Comparison of ENCODE assay signal across 17 cellular contexts in the genomic region with DNA sequence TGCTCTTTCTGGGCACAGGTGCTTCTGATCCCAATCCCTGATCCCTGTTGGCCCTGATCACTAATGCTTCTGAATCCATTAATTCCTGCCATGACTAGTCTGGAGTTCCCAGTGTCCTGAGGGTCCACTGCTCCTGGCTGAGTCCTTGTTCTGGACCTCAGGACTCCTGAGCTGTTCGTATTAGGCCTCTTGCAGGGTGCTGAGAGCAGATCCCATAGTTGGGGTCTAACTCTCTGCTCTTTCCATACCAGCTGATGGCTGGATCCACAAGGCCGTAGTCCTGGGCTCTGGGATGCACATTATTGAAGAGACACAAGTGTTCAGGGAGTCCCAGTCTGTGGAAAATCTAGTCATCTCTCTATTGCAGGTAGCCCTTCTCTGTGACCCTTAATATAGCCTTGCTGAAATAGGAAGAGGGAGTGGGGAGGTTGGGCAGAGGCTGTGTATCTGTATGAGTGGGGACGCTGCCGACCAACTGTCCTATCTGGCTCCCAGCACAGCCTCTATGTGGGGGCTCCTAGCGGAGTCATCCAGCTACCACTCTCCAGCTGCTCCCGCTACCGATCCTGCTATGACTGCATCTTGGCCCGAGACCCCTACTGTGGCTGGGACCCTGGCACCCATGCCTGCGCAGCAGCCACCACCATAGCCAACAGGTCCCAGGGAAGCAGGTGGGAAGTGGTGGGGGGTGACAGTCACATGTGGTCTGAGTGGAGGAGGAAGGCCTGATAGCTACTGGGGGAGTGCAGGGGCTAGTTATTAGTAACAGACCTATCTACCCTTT. TPM values are rescaled to one million over a fixed set of nuclear protein-coding genes. Genes with fewer than 3 reads are reported as not detected.
DNase-seq lines count a peak whose midpoint lies in the region; ATAC-seq and TF ChIP-seq lines count a peak whose summit lies in the region.
"Had no signal": no experiment of that assay in that cellular context is flagged by ENCODE, and none has a peak within 500 bp of the region (broad histone marks: within the 10 kb centered on the region; RNA-seq: fewer than 3 reads in every experiment).

No MANE protein-coding gene starts in this region.

- H4K5ac ChIP-seq in IMR-90 (ENCODE audit: low read depth, low read length): no peak overlapping the region

- no peak overlapping the region for H3K23ac ChIP-seq in IMR-90 (ENCODE audit: low read depth, low read length)

- no peak overlapping the region for H3K14ac ChIP-seq in IMR-90 (replicated peaks; ENCODE audit: low read depth, low read length)

- H2BK20ac ChIP-seq in IMR-90 (ENCODE audit: low read depth, low read length): no peak overlapping the region

- H3K36me3 Mint-ChIP-seq in CD14-positive monocyte (peaks cover 38 to 39% of the 10 kb centered on the region in 2 donors), GM23338 (ENCODE audit: low read depth) (peaks cover 3% of the 10 kb centered on the region; the same call in 1 of the 3 replicates)

- intact Hi-C loops in CD14-positive monocyte (cut with micrococcal nuclease): loop anchor here in 1 of 2 donors (10.0 kb wide), 1 partner anchor 66 kb away; the partner anchor contains the start of gene SLF2
- intact Hi-C loops in IMR-90 (cut with micrococcal nuclease): no loop called here
- intact Hi-C loops in sigmoid colon (cut with DNase I): no loop called here

- H3K4me2 ChIP-seq in IMR-90 (ENCODE audit: low read depth, low read length) (no peak overlapping the region), GM23338 (no peak overlapping the region)

- no peak overlapping the region for H3K18ac ChIP-seq in IMR-90 (ENCODE audit: low read depth, low read length)

- H2AFZ ChIP-seq in IMR-90 (replicated peaks; ENCODE audit: low read length, poor library complexity) (peak overlapping the region; percentile 33), GM23338 (no peak overlapping the region)

- H3K56ac ChIP-seq in IMR-90 (ENCODE audit: extremely low read depth, insufficient read depth, low read length): no peak overlapping the region

- H2BK120ac ChIP-seq in IMR-90 (ENCODE audit: low read depth, low read length): no peak overlapping the region

- H3K4ac ChIP-seq in IMR-90 (ENCODE audit: low read depth, low read length): no peak overlapping the region

- in situ Hi-C loops in IMR-90 (cut with MboI; ENCODE audit: low sequenced_read_pairs): no loop called here
- in situ Hi-C loops in KBM-7 (cut with MboI; ENCODE audit: low pct_unique_long_range_greater_than_20kb, low sequenced_read_pairs): no loop called here

- H3K36me3 ChIP-seq in IMR-90 (ENCODE audit: control insufficient read depth, insufficient read depth, low read length) (peaks cover 33% of the 10 kb centered on the region), sigmoid colon (peaks cover 5 to 49% (median 8%) of the 10 kb centered on the region in 4 donors), GM23338 (ENCODE audit: insufficient read depth) (no peaks in the 10 kb centered on the region)

- H3K27me3 ChIP-seq in IMR-90 (ENCODE audit: control insufficient read depth, insufficient read depth, low read length) (no peaks in the 10 kb centered on the region), sigmoid colon (no peaks in the 10 kb centered on the region), GM23338 (ENCODE audit: insufficient read depth) (no peaks in the 10 kb centered on the region)
- H3K27me3 ChIP-seq: BE2C had no signal

- 29% methylated on average over 1 of the region's 9 CpGs; no CpG with 5 or more reads in 1 of the 2 experiments for WGBS in IMR-90 (ENCODE audit: extremely low coverage in 2 of 2, insufficient read length in 1 of 2), 2 experiments
- WGBS in sigmoid colon, 2 donors: 94 to 96% methylated on average over 9 of the region's 9 CpGs

- peaks cover 6 to 14% of the 10 kb centered on the region in 2 experiments; a peak in 3 of 4 replicates for H3K79me1 ChIP-seq in IMR-90 (ENCODE audit: low read depth in 1 of 2, low read length in 2 of 2)

- BruUV-seq in IMR-90 (replicated peaks; lab: Mats Ljungman, UMichigan): no TSS peak

- H2AK9ac ChIP-seq in IMR-90 (replicated peaks; ENCODE audit: low read depth, low read length, poor library complexity): no peak overlapping the region

- no peak for TF ChIP-seq POLR2A in IMR-90 (IDR thresholded peaks at IDR 0.05; ENCODE audit: low read depth, low read length)
- TF ChIP-seq POLR2A in sigmoid colon (IDR thresholded peaks at IDR 0.05): no peak

- no peak overlapping the region for H3K27ac Mint-ChIP-seq in CD14-positive monocyte
- no peak overlapping the region for H3K27ac Mint-ChIP-seq in GM23338
- H3K27ac Mint-ChIP-seq: CD8-positive, alpha-beta T cell had no signal

- H2BK5ac ChIP-seq in IMR-90 (ENCODE audit: low read depth, low read length, poor library complexity, severe bottlenecking): no peak overlapping the region

- H2BK15ac ChIP-seq in IMR-90 (ENCODE audit: low read depth, low read length): no peak overlapping the region

- no peak overlapping the region for H3K4me3 ChIP-seq in IMR-90 (ENCODE audit: insufficient read depth, low read depth, low read length)
- H3K4me3 ChIP-seq in sigmoid colon: no peak overlapping the region
- H3K4me3 ChIP-seq in GM23338: no peak overlapping the region

- H3K27me3 Mint-ChIP-seq in CD14-positive monocyte (ENCODE audit: low read depth in 3 of 3): peaks cover 0 to 2% (median 0%) of the 10 kb centered on the region in 3 donors
- peaks cover 7% of the 10 kb centered on the region for H3K27me3 Mint-ChIP-seq in GM23338 (ENCODE audit: insufficient read depth, low read depth, poor library complexity)

- no peak overlapping the region for H4K8ac ChIP-seq in IMR-90 (ENCODE audit: low read depth in 2 of 2, low read length in 2 of 2)

- H3K9me3 ChIP-seq in IMR-90 (ENCODE audit: control insufficient read depth, insufficient read depth, low read length) (no peaks in the 10 kb centered on the region), sigmoid colon (no peaks in the 10 kb centered on the region)
- H3K9me3 ChIP-seq: BE2C had no signal

- no peaks in the 10 kb centered on the region for H3K4me1 Mint-ChIP-seq in CD14-positive monocyte
- H3K4me1 Mint-ChIP-seq in GM23338: peaks cover 6% of the 10 kb centered on the region; the same call in 2 of the 3 replicates

- no peak for ATAC-seq in IMR-90 (ENCODE audit: low read depth)
- no peak for ATAC-seq in GM23338
- ATAC-seq: CD8-positive, alpha-beta T cell had no signal

- no peaks in the 10 kb centered on the region; the same call in none of the 2 replicates for H4K20me1 ChIP-seq in IMR-90 (ENCODE audit: insufficient read depth, low read length)
- peaks cover 6% of the 10 kb centered on the region; the same call in 1 of the 2 replicates for H4K20me1 ChIP-seq in GM23338 (replicated peaks; ENCODE audit: insufficient read depth)

- H3K9ac ChIP-seq in IMR-90 (ENCODE audit: low read depth, low read length): no peak overlapping the region

- dilution Hi-C loops in IMR-90 (cut with HindIII; ENCODE audit: low sequenced_read_pairs, unreplicated experiment): no loop called here

- no peak for TF ChIP-seq RAD21 in IMR-90 (IDR thresholded peaks at IDR 0.05; ENCODE audit: low read length)

- no peak overlapping the region for H2AK5ac ChIP-seq in IMR-90 (ENCODE audit: low read depth, low read length)

- TF ChIP-seq CTCF in CD14-positive monocyte (IDR thresholded peaks at IDR 0.05) (no peak), IMR-90 (conservative IDR thresholded peaks at IDR 0.05; ENCODE audit: low read depth, low read length) (no peak), sigmoid colon (IDR thresholded peaks at IDR 0.05) (no peak), GM23338 (conservative IDR thresholded peaks at IDR 0.05; ENCODE audit: low read depth in 2 of 2) (no peak), GM20000 (IDR thresholded peaks at IDR 0.05; ENCODE audit: extremely low read depth, missing control alignments) (no peak)

- peaks cover 8% of the 10 kb centered on the region for H3K9me1 ChIP-seq in IMR-90 (ENCODE audit: insufficient read depth, low read length)

- H3K4me3 Mint-ChIP-seq in CD14-positive monocyte: no peak overlapping the region
- no peak overlapping the region for H3K4me3 Mint-ChIP-seq in GM23338
- H3K4me3 Mint-ChIP-seq: CD8-positive, alpha-beta T cell had no signal

- no peak overlapping the region for H4K91ac ChIP-seq in IMR-90 (ENCODE audit: insufficient read depth, low read depth, low read length)

- CTCF ChIA-PET in IMR-90 (lab: Yijun Ruan, JAX): no interaction called here

- no peak for TF ChIP-seq EP300 in sigmoid colon (IDR thresholded peaks at IDR 0.05)

- DNase-seq in CD14-positive monocyte (ENCODE audit: low spot score) (peak; percentile 18), IMR-90 (no peak), islet precursor cell (peak; percentile 38), sigmoid colon (peak; percentile 46), GM23338 (ENCODE audit: low spot score) (no peak), GM20000 (ENCODE audit: low spot score) (no peak), KBM-7 (no peak)
- DNase-seq: BE2C; CD8-positive, alpha-beta T cell; DMS79 treated with DMSO at 0.1 percent for 48 hours; GOT3; MM.1S; NCI-H1417; NCI-H1930; NCI-H2171; NCI-H510A; SHP77 had no signal

- peaks cover 0 to 1% (median 0%) of the 10 kb centered on the region in 7 donors for H3K9me3 Mint-ChIP-seq in CD14-positive monocyte
- H3K9me3 Mint-ChIP-seq in GM23338: no peaks in the 10 kb centered on the region
- H3K9me3 Mint-ChIP-seq: CD8-positive, alpha-beta T cell had no signal

- H3K4me1 ChIP-seq in IMR-90 (ENCODE audit: control insufficient read depth, insufficient read depth, low read length) (no peaks in the 10 kb centered on the region), sigmoid colon (no peaks in the 10 kb centered on the region), GM23338 (ENCODE audit: insufficient read depth) (no peaks in the 10 kb centered on the region)
- H3K4me1 ChIP-seq: BE2C had no signal

- POLR2A ChIA-PET in IMR-90 (lab: Charles Lee; ENCODE audit: unreplicated experiment): no interaction called here

- no peaks in the 10 kb centered on the region for H3K9me2 ChIP-seq in GM23338 (ENCODE audit: insufficient read depth)

- peaks cover under 1% of the 10 kb centered on the region; the same call in 1 of the 2 replicates for H3K79me2 ChIP-seq in GM23338 (replicated peaks; ENCODE audit: insufficient read depth)

- H3K27ac ChIP-seq in IMR-90 (ENCODE audit: insufficient read depth, low read length) (no peak overlapping the region), sigmoid colon (no peak overlapping the region), GM23338 (ENCODE audit: low read depth) (no peak overlapping the region)

- no peaks in the 10 kb centered on the region for H3F3A ChIP-seq in GM23338 (replicated peaks; ENCODE audit: low read depth)

RNA-seq across cellular contexts. Expression of gene MRPL43, which starts 6.8 kb away (rescaled TPM):
- polyA plus RNA-seq in CD14-positive monocyte: 100 to 1,000 TPM in 1 of 2 donors, 10 to 100 TPM in 1; 98.0 to 123 TPM
- 56.4 and 61.3 TPM in 2 replicates for total RNA-seq in IMR-90 (2012; rRNA removed)
- 142 and 184 TPM in 2 replicates for polyA plus RNA-seq in IMR-90 (2012; rRNA removed)
- polyA plus RNA-seq in IMR-90 (2012; cell fraction: cytosol; rRNA removed): 193 and 243 TPM in 2 replicates
- 68.3 and 147 TPM in 2 replicates for polyA plus RNA-seq in IMR-90 (2012; cell fraction: nucleus; rRNA removed; ENCODE audit: low replicate concordance)
- 100 to 1,000 TPM in 1 of 4 donors, 10 to 100 TPM in 3; 81.3 to 119 (median 91.7) TPM for total RNA-seq in sigmoid colon
- 100 to 1,000 TPM in 1 of 3 donors, 10 to 100 TPM in 2; 73.8 to 111 (median 78.7) TPM for polyA plus RNA-seq in sigmoid colon
- total RNA-seq in GM23338 (2014; rRNA removed; shearing (Covaris generic)): 60.4 and 76.9 TPM in 2 replicates
- polyA plus RNA-seq in GM23338 (2016; fragmentation: Nextera tagmentation; extraction: Ambion mirVana): 124 and 126 TPM in 2 replicates

RNA-seq across cellular contexts. Expression of gene TWNK, which starts 6.8 kb away (rescaled TPM):
- polyA plus RNA-seq in CD14-positive monocyte: under 1 TPM; 0.31 to 0.69 TPM
- 8.8 and 8.9 TPM in 2 replicates for total RNA-seq in IMR-90 (2012; rRNA removed)
- polyA plus RNA-seq in IMR-90 (2012; rRNA removed): 7.5 and 7.7 TPM in 2 replicates
- polyA plus RNA-seq in IMR-90 (2012; cell fraction: cytosol; rRNA removed): 3.0 and 6.6 TPM in 2 replicates
- 2.6 and 5.5 TPM in 2 replicates for polyA plus RNA-seq in IMR-90 (2012; cell fraction: nucleus; rRNA removed; ENCODE audit: low replicate concordance)
- total RNA-seq in sigmoid colon: 1 to 10 TPM; 3.3 to 4.6 (median 4.1) TPM
- 1 to 10 TPM; 2.4 to 9.0 (median 2.8) TPM for polyA plus RNA-seq in sigmoid colon
- total RNA-seq in GM23338 (2014; rRNA removed; shearing (Covaris generic)): 24.5 and 29.4 TPM in 2 replicates
- 11.4 and 12.2 TPM in 2 replicates for polyA plus RNA-seq in GM23338 (2016; fragmentation: Nextera tagmentation; extraction: Ambion mirVana)

RNA-seq across cellular contexts. Expression of gene SEMA4G, which starts 11.2 kb away (rescaled TPM):
- polyA plus RNA-seq in CD14-positive monocyte (not detected), IMR-90 (2012; rRNA removed) (8.0 and 8.7 TPM in 2 replicates), sigmoid colon (10 to 100 TPM; 33.1 to 65.8 (median 41.4) TPM), GM23338 (2016; fragmentation: Nextera tagmentation; extraction: Ambion mirVana) (5.3 and 6.3 TPM in 2 replicates)
- total RNA-seq in IMR-90 (2012; rRNA removed) (0.56 and 0.90 TPM in 2 replicates), sigmoid colon (1 to 10 TPM in 2 of 4 donors, under 1 TPM in 2; 0.49 to 2.2 (median 0.90) TPM)
- polyA plus RNA-seq in IMR-90 (2012; cell fraction: cytosol; rRNA removed): 5.4 and 8.3 TPM in 2 replicates
- 22.6 and 25.8 TPM in 2 replicates for polyA plus RNA-seq in IMR-90 (2012; cell fraction: nucleus; rRNA removed; ENCODE audit: low replicate concordance)
- 7.3 and 8.5 TPM in 2 replicates for total RNA-seq in GM23338 (2014; rRNA removed; shearing (Covaris generic))

RNA-seq across cellular contexts. Expression of gene LZTS2, which starts 19.1 kb away (rescaled TPM):
- 1 to 10 TPM; 2.8 to 3.3 TPM for polyA plus RNA-seq in CD14-positive monocyte
- total RNA-seq in IMR-90 (2012; rRNA removed): 17.8 and 19.2 TPM in 2 replicates
- 101 and 108 TPM in 2 replicates for polyA plus RNA-seq in IMR-90 (2012; rRNA removed)
- polyA plus RNA-seq in IMR-90 (2012; cell fraction: cytosol; rRNA removed): 62.9 and 107 TPM in 2 replicates
- 135 and 272 TPM in 2 replicates for polyA plus RNA-seq in IMR-90 (2012; cell fraction: nucleus; rRNA removed; ENCODE audit: low replicate concordance)
- total RNA-seq in sigmoid colon: 100 to 1,000 TPM in 3 of 4 donors, 10 to 100 TPM in 1; 82.3 to 169 (median 116) TPM
- 10 to 100 TPM; 10.9 to 36.7 (median 23.4) TPM for polyA plus RNA-seq in sigmoid colon
- total RNA-seq in GM23338 (2014; rRNA removed; shearing (Covaris generic)): 62.8 and 88.3 TPM in 2 replicates
- 27.6 and 28.8 TPM in 2 replicates for polyA plus RNA-seq in GM23338 (2016; fragmentation: Nextera tagmentation; extraction: Ambion mirVana)

RNA-seq across cellular contexts. Expression of gene PDZD7, which starts 50.4 kb away (rescaled TPM):
- polyA plus RNA-seq in CD14-positive monocyte: not detected
- 0.83 and 0.90 TPM in 2 replicates for total RNA-seq in IMR-90 (2012; rRNA removed)
- polyA plus RNA-seq in IMR-90 (2012; rRNA removed): 1.5 and 1.8 TPM in 2 replicates
- 0.97 and 2.0 TPM in 2 replicates for polyA plus RNA-seq in IMR-90 (2012; cell fraction: cytosol; rRNA removed)
- polyA plus RNA-seq in IMR-90 (2012; cell fraction: nucleus; rRNA removed; ENCODE audit: low replicate concordance): 6.5 and 8.7 TPM in 2 replicates
- 1 to 10 TPM in 3 of 4 donors, under 1 TPM in 1; 0.16 to 2.4 (median 1.3) TPM for total RNA-seq in sigmoid colon
- under 1 TPM in 2 of 3 donors, not detected in 1; 0.60 to 0.70 TPM for polyA plus RNA-seq in sigmoid colon
- total RNA-seq in GM23338 (2014; rRNA removed; shearing (Covaris generic)): 1.7 and 2.3 TPM in 2 replicates
- 1.5 and 1.7 TPM in 2 replicates for polyA plus RNA-seq in GM23338 (2016; fragmentation: Nextera tagmentation; extraction: Ambion mirVana)

Comparison
In these comparisons a context has a peak if more than half of its experiments do, and no peak if none do; other contexts are left out.
1. DNase-seq: peak in CD14-positive monocyte (single experiment), islet precursor cell (single experiment) and sigmoid colon (single experiment); none in IMR-90 (single experiment), GM23338 (single experiment), GM20000 (single experiment) and KBM-7 (single experiment).